In genomic region chr17:81032641-81033422, GRCh38 we compare ENCODE assay signal across 13 cellular contexts. TPM values are rescaled to one million over a fixed set of nuclear protein-coding genes. Genes with fewer than 3 reads are reported as not detected.
DNase-seq lines count a peak whose midpoint lies in the region; ATAC-seq and TF ChIP-seq lines count a peak whose summit lies in the region.
"Had no signal": no experiment of that assay in that cellular context is flagged by ENCODE, and none has a peak within 500 bp of the region (broad histone marks: within the 10 kb centered on the region; RNA-seq: fewer than 3 reads in every experiment).

No MANE protein-coding gene starts in this region.

- peak overlapping the region; percentile 75; the same call in 1 of the 2 replicates for H3K4me3 ChIP-seq in AG04450 (ENCODE audit: low read depth, low read length)

- peak overlapping the region; percentile 76 for H3K4me3 Mint-ChIP-seq in activated T-helper 1 cell treated with anti-CD3 and anti-CD28 coated beads, Interleukin-12 subunit alpha, Interleukin-12 subunit beta, Interleukin-2, Interleukin-4 antibody, amounts not matched to agents 30 ng/mL and 10 ng/mL and 1 ng/mL, durations not matched to agents 14 hours and 24 hours and 36 hours
- peak overlapping the region; percentile 62 for H3K4me3 Mint-ChIP-seq in memory B cell

- H3K27me3 ChIP-seq in AG04450 (ENCODE audit: control insufficient read depth, insufficient read depth, low read length), result peaks cover 5% of the 10 kb centered on the region

- intact Hi-C loops in activated T-helper 1 cell treated with anti-CD3 and anti-CD28 coated beads, Interleukin-12 subunit alpha, Interleukin-12 subunit beta, Interleukin-2, Interleukin-4 antibody, amounts not matched to agents 30 ng/mL and 10 ng/mL and 1 ng/mL, durations not matched to agents 14 hours and 24 hours and 36 hours (cut with micrococcal nuclease), result loop anchor here (5.0 to 10.0 kb wide), 2 partner anchors 41 to 192 kb away; partner anchors contain the start of genes CEP131 and CHMP6

- H3K27ac Mint-ChIP-seq in activated T-helper 1 cell treated with anti-CD3 and anti-CD28 coated beads, Interleukin-12 subunit alpha, Interleukin-12 subunit beta, Interleukin-2, Interleukin-4 antibody, amounts not matched to agents 30 ng/mL and 10 ng/mL and 1 ng/mL, durations not matched to agents 14 hours and 24 hours and 36 hours, result no peak overlapping the region
- H3K27ac Mint-ChIP-seq in memory B cell, result no peak overlapping the region

- H3K9me3 ChIP-seq in AG04450 (ENCODE audit: control insufficient read depth, insufficient read depth, low read length), result peaks cover 4% of the 10 kb centered on the region; the same call in 1 of the 2 replicates

- no peak for ATAC-seq in memory B cell (ENCODE audit: low read depth)
- no peak for ATAC-seq in HG03520 (IDR thresholded peaks at IDR 0.05; ENCODE audit: unreplicated experiment)
- no peak for ATAC-seq in GM18498 (IDR thresholded peaks at IDR 0.05; ENCODE audit: unreplicated experiment)

- H3K36me3 Mint-ChIP-seq in activated T-helper 1 cell treated with anti-CD3 and anti-CD28 coated beads, Interleukin-12 subunit alpha, Interleukin-12 subunit beta, Interleukin-2, Interleukin-4 antibody, amounts not matched to agents 30 ng/mL and 10 ng/mL and 1 ng/mL, durations not matched to agents 14 hours and 24 hours and 36 hours (ENCODE audit: low read depth), result no peaks in the 10 kb centered on the region
- no peaks in the 10 kb centered on the region for H3K36me3 Mint-ChIP-seq in memory B cell

- H3K27ac ChIP-seq in AG04450 (ENCODE audit: low read depth, low read length) (no peak overlapping the region), C4-2B (peak overlapping the region; percentile 97)
- H3K27ac ChIP-seq: GM23248 had no signal

- DNase-seq in AG04450 (ENCODE audit: low read depth, low spot score) (no peak), memory B cell (ENCODE audit: low spot score in 2 of 2) (no peak), pons (ENCODE audit: low spot score) (no peak), GDM1 (lab: John Stamatoyannopoulos, UW) (no peak)
- no peak for DNase-seq in activated T-helper 1 cell treated with anti-CD3 and anti-CD28 coated beads, Interleukin-12 subunit alpha, Interleukin-12 subunit beta, Interleukin-2, Interleukin-4 antibody, amounts not matched to agents 30 ng/mL and 10 ng/mL and 1 ng/mL, durations not matched to agents 14 hours and 24 hours and 36 hours (ENCODE audit: low spot score)
- DNase-seq: GM23248; KG1; NCI-H510A; stimulated activated CD4-positive, alpha-beta T cell treated with anti-CD3 and anti-CD28 coated beads, Interleukin-15, amount 100 ng/mL, for 24 hours; stimulated activated naive CD4-positive, alpha-beta T cell had no signal

- H3K27me3 Mint-ChIP-seq in activated T-helper 1 cell treated with anti-CD3 and anti-CD28 coated beads, Interleukin-12 subunit alpha, Interleukin-12 subunit beta, Interleukin-2, Interleukin-4 antibody, amounts not matched to agents 30 ng/mL and 10 ng/mL and 1 ng/mL, durations not matched to agents 14 hours and 24 hours and 36 hours (ENCODE audit: insufficient read depth), result peaks cover 40% of the 10 kb centered on the region
- peaks cover 10% of the 10 kb centered on the region for H3K27me3 Mint-ChIP-seq in memory B cell

- no peaks in the 10 kb centered on the region for H3K9me3 Mint-ChIP-seq in activated T-helper 1 cell treated with anti-CD3 and anti-CD28 coated beads, Interleukin-12 subunit alpha, Interleukin-12 subunit beta, Interleukin-2, Interleukin-4 antibody, amounts not matched to agents 30 ng/mL and 10 ng/mL and 1 ng/mL, durations not matched to agents 14 hours and 24 hours and 36 hours
- no peaks in the 10 kb centered on the region for H3K9me3 Mint-ChIP-seq in memory B cell

- TF ChIP-seq CTCF in AG04450 (IDR thresholded peaks at IDR 0.05; ENCODE audit: low read depth, low read length), result no peak
- TF ChIP-seq CTCF in C4-2B (conservative IDR thresholded peaks at IDR 0.05), result no peak

- POLR2A ChIA-PET in AG04450 (lab: Yijun Ruan, JAX), result interaction anchor here (1.5 kb wide), 1 partner anchor 64 kb away, joined by 7 read pairs; no protein-coding TSS in a partner anchor

- peaks cover 17% of the 10 kb centered on the region for H3K4me1 Mint-ChIP-seq in activated T-helper 1 cell treated with anti-CD3 and anti-CD28 coated beads, Interleukin-12 subunit alpha, Interleukin-12 subunit beta, Interleukin-2, Interleukin-4 antibody, amounts not matched to agents 30 ng/mL and 10 ng/mL and 1 ng/mL, durations not matched to agents 14 hours and 24 hours and 36 hours (ENCODE audit: low read depth)
- peaks cover 9% of the 10 kb centered on the region for H3K4me1 Mint-ChIP-seq in memory B cell

- CTCF ChIA-PET in AG04450 (lab: Charles Lee), result interaction anchor here (1.5 to 2.4 kb wide), 2 partner anchors 9 to 65 kb away, joined by 7 to 9 read pairs; no protein-coding TSS in a partner anchor

RNA-seq across cellular contexts. Expression of gene BAIAP2, which starts 2.1 kb away (rescaled TPM):
- 9.6 and 9.8 TPM in 2 replicates for polyA plus RNA-seq in AG04450 (2011; rRNA removed)
- 8.2 and 11.4 TPM in 2 replicates for polyA minus RNA-seq in AG04450 (2011; rRNA and poly(A)+ RNA removed)
- 4.3 and 5.8 TPM in 2 replicates for total RNA-seq in activated T-helper 1 cell treated with anti-CD3 and anti-CD28 coated beads, Interleukin-12 subunit alpha, Interleukin-12 subunit beta, Interleukin-2, Interleukin-4 antibody, amounts not matched to agents 30 ng/mL and 10 ng/mL and 1 ng/mL, durations not matched to agents 14 hours and 24 hours and 36 hours

RNA-seq across cellular contexts. Expression of gene CHMP6, which starts 41.2 kb away (rescaled TPM):
- 25.2 and 27.3 TPM in 2 replicates for polyA plus RNA-seq in AG04450 (2011; rRNA removed)
- 10.5 and 11.9 TPM in 2 replicates for polyA minus RNA-seq in AG04450 (2011; rRNA and poly(A)+ RNA removed)
- total RNA-seq in activated T-helper 1 cell treated with anti-CD3 and anti-CD28 coated beads, Interleukin-12 subunit alpha, Interleukin-12 subunit beta, Interleukin-2, Interleukin-4 antibody, amounts not matched to agents 30 ng/mL and 10 ng/mL and 1 ng/mL, durations not matched to agents 14 hours and 24 hours and 36 hours, result 36.6 and 43.5 TPM in 2 replicates
